ENCODE assay signal across 1 cellular context in the genomic region with DNA sequence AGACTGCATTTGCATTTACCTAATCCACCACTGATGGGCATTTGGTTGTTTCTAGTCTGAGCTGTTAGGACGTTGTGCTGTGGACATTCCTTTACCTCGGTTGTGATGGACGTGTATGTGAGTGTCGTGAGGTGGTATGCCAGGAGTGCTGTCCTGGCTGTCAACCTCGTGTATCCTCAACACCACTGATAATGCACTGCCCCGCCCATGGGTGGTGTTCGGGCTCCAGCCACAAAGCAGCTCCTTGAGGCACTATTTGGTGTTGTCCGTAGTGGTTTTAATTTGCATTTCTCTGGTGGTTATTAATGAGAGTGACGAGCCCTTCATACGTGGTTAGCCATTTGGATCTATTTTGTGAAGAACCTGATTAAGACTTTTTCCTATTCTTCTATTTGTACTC.
TF ChIP-seq lines count a peak whose summit lies in the region.

No MANE protein-coding gene starts in this region.

TF ChIP-seq in SK-N-SH, 30 proteins besides CTCF, POLR2A, EP300 and RAD21 (continued from another document):
- TF ChIP-seq FOXM1 (IDR thresholded peaks at IDR 0.05; ENCODE audit: low read depth) (no peak), FOXJ3 (CRISPR knock-in tag; IDR thresholded peaks at IDR 0.05) (no peak), FOSL2 (IDR thresholded peaks at IDR 0.05; ENCODE audit: borderline replicate concordance, low read depth) (no peak)
- TF ChIP-seq, protein P1, sequence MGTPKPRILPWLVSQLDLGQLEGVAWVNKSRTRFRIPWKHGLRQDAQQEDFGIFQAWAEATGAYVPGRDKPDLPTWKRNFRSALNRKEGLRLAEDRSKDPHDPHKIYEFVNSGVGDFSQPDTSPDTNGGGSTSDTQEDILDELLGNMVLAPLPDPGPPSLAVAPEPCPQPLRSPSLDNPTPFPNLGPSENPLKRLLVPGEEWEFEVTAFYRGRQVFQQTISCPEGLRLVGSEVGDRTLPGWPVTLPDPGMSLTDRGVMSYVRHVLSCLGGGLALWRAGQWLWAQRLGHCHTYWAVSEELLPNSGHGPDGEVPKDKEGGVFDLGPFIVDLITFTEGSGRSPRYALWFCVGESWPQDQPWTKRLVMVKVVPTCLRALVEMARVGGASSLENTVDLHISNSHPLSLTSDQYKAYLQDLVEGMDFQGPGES (IDR thresholded peaks at IDR 0.05; ENCODE audit: low read depth, low read length), result no peak
